8 cellular contexts compared by ENCODE assay signal in genomic region chr3:107235923-107236315, GRCh38.
DNase-seq lines count a peak whose midpoint lies in the region; ATAC-seq lines count a peak whose summit lies in the region.

No MANE protein-coding gene starts in this region.

- H4K8ac ChIP-seq in mesenchymal stem cell (ENCODE audit: low read length), result no peak overlapping the region

- peaks cover 7% of the 10 kb centered on the region for H3K79me1 ChIP-seq in mesenchymal stem cell (replicated peaks; ENCODE audit: low read length, poor library complexity, severe bottlenecking)

- ATAC-seq in CD4-positive, CD25-positive, alpha-beta regulatory T cell (ENCODE audit: low read depth in 2 of 2), result peak; percentile 72 to 80
- ATAC-seq in GM18907 (IDR thresholded peaks at IDR 0.05; ENCODE audit: unreplicated experiment), result peak; percentile 67
- ATAC-seq in HG03342 (IDR thresholded peaks at IDR 0.05; ENCODE audit: unreplicated experiment), result peak; percentile 60

- H2BK5ac ChIP-seq in mesenchymal stem cell (ENCODE audit: low read depth, low read length, poor library complexity, severe bottlenecking), result no peak overlapping the region

- no peaks in the 10 kb centered on the region for H3K9me3 ChIP-seq in CD4-positive, CD25-positive, alpha-beta regulatory T cell (ENCODE audit: control insufficient read depth in 2 of 2, low read length in 2 of 2)
- H3K9me3 ChIP-seq in endocrine pancreas (ENCODE audit: control insufficient read depth, low read length) (no peaks in the 10 kb centered on the region), mesenchymal stem cell (ENCODE audit: control insufficient read depth, low read length) (no peaks in the 10 kb centered on the region)

- H2AK5ac ChIP-seq in mesenchymal stem cell (ENCODE audit: low read length, severe bottlenecking), result no peak overlapping the region

- no peaks in the 10 kb centered on the region for H3K9me3 Mint-ChIP-seq in CD4-positive, CD25-positive, alpha-beta regulatory T cell

- H3K14ac ChIP-seq in mesenchymal stem cell (ENCODE audit: low read length in 2 of 2), result no peak overlapping the region

- H3K9ac ChIP-seq in endocrine pancreas (ENCODE audit: control insufficient read depth, insufficient read depth, low read length) (no peak overlapping the region), mesenchymal stem cell (ENCODE audit: low read length) (peak overlapping the region; percentile 93)

- 0% methylated on average over 4 of the region's 5 CpGs for WGBS in mesenchymal stem cell

- H3K27me3 ChIP-seq in CD4-positive, CD25-positive, alpha-beta regulatory T cell (ENCODE audit: control insufficient read depth, insufficient read depth, low read length), result peaks cover 7% of the 10 kb centered on the region
- H3K27me3 ChIP-seq in endocrine pancreas (ENCODE audit: control insufficient read depth, insufficient read depth, low read length) (no peaks in the 10 kb centered on the region), mesenchymal stem cell (ENCODE audit: control insufficient read depth in 1 of 2, insufficient read depth in 1 of 2, low read length in 2 of 2) (no peaks in the 10 kb centered on the region)

- H2BK120ac ChIP-seq in mesenchymal stem cell (ENCODE audit: low read depth, low read length), result no peak overlapping the region

- peaks cover 5% of the 10 kb centered on the region for H3K4me1 ChIP-seq in CD4-positive, CD25-positive, alpha-beta regulatory T cell (ENCODE audit: control insufficient read depth, insufficient read depth, low read length, poor library complexity, severe bottlenecking)
- H3K4me1 ChIP-seq in endocrine pancreas (ENCODE audit: control insufficient read depth, insufficient read depth, low read length) (peaks cover 6% of the 10 kb centered on the region), mesenchymal stem cell (ENCODE audit: control insufficient read depth, insufficient read depth, low read depth, low read length) (peaks cover 2% of the 10 kb centered on the region)

- H2BK15ac ChIP-seq in mesenchymal stem cell (ENCODE audit: low read depth, poor library complexity, severe bottlenecking), result no peak overlapping the region

- H3K4me3 ChIP-seq in CD4-positive, CD25-positive, alpha-beta regulatory T cell (ENCODE audit: low read depth, low read length), result peak overlapping the region; percentile 82
- peak overlapping the region; percentile 90 for H3K4me3 ChIP-seq in endocrine pancreas (ENCODE audit: control insufficient read depth, insufficient read depth, low read length)
- H3K4me3 ChIP-seq in mesenchymal stem cell (ENCODE audit: insufficient read depth in 1 of 2, low read depth in 1 of 2, low read length in 2 of 2), result peak overlapping the region in 1 of 2 experiments; percentile 85

- no peaks in the 10 kb centered on the region for H3K36me3 ChIP-seq in CD4-positive, CD25-positive, alpha-beta regulatory T cell (ENCODE audit: control insufficient read depth, insufficient read depth, low read length)
- H3K36me3 ChIP-seq in endocrine pancreas (ENCODE audit: control insufficient read depth, insufficient read depth, low read length), result no peaks in the 10 kb centered on the region
- no peaks in the 10 kb centered on the region for H3K36me3 ChIP-seq in mesenchymal stem cell (ENCODE audit: control insufficient read depth in 1 of 2, insufficient read depth in 2 of 2, low read depth in 1 of 2, low read length in 2 of 2)

- no peak overlapping the region for H3K18ac ChIP-seq in mesenchymal stem cell (ENCODE audit: low read depth in 1 of 2, low read length in 2 of 2)

- no peaks in the 10 kb centered on the region for H3K36me3 Mint-ChIP-seq in CD4-positive, CD25-positive, alpha-beta regulatory T cell

- H3K27ac ChIP-seq in CD4-positive, CD25-positive, alpha-beta regulatory T cell (ENCODE audit: insufficient read depth, low read length, poor library complexity, severe bottlenecking), result no peak overlapping the region
- no peak overlapping the region for H3K27ac ChIP-seq in mesenchymal stem cell (ENCODE audit: low read length, poor library complexity, severe bottlenecking)

- H4K91ac ChIP-seq in mesenchymal stem cell (ENCODE audit: low read length), result no peak overlapping the region

- H2BK12ac ChIP-seq in mesenchymal stem cell (ENCODE audit: low read length in 2 of 2), result no peak overlapping the region

- H2AFZ ChIP-seq in mesenchymal stem cell (ENCODE audit: low read depth, low read length), result no peak overlapping the region

- no peak overlapping the region for H3K4ac ChIP-seq in mesenchymal stem cell (ENCODE audit: low read depth in 1 of 2, low read length in 2 of 2)

- H3K27ac Mint-ChIP-seq in CD4-positive, CD25-positive, alpha-beta regulatory T cell, result no peak overlapping the region

- no peak overlapping the region for H3K4me2 ChIP-seq in mesenchymal stem cell (ENCODE audit: low read length, poor library complexity, severe bottlenecking)

- H3K23ac ChIP-seq in mesenchymal stem cell (ENCODE audit: low read length in 2 of 2), result no peak overlapping the region

- peaks cover 4 to 9% (median 7%) of the 10 kb centered on the region in 4 donors for H3K4me1 Mint-ChIP-seq in CD4-positive, CD25-positive, alpha-beta regulatory T cell

- H3K4me3 Mint-ChIP-seq in CD4-positive, CD25-positive, alpha-beta regulatory T cell, result peak overlapping the region in 3 of 4 donors; percentile 6 to 90 (median 28)

- peaks cover 34% of the 10 kb centered on the region for H3K27me3 Mint-ChIP-seq in CD4-positive, CD25-positive, alpha-beta regulatory T cell

- peak; percentile 29 to 78 (median 71) for DNase-seq in CD4-positive, CD25-positive, alpha-beta regulatory T cell
- DNase-seq in NCI-H345 (lab: John Stamatoyannopoulos, UW) (peak; percentile 71), mesenchymal stem cell (peak; percentile 89), stromal cell of bone marrow (ENCODE audit: low read depth) (peak; percentile 81)
- DNase-seq in activated CD4-positive, alpha-beta T cell treated with anti-CD3 and anti-CD28 coated beads for 4 hours, result peak; percentile 24 to 59
